ENCODE assay signal across 10 cellular contexts in genomic region chr4:85780664-85781063, GRCh38.
A peak's percentile ranks its signal among the peaks of the same experiment; 100 is the strongest.
DNase-seq lines count a peak whose midpoint lies in the region; ATAC-seq and TF ChIP-seq lines count a peak whose summit lies in the region.
"Had no signal": no experiment of that assay in that cellular context is flagged by ENCODE, and none has a peak within 500 bp of the region (broad histone marks: within the 10 kb centered on the region; RNA-seq: fewer than 3 reads in every experiment).

No MANE protein-coding gene starts in this region.

- no peaks in the 10 kb centered on the region for H3K27me3 ChIP-seq in thoracic aorta (replicated peaks; ENCODE audit: insufficient read depth)

- H3K4me1 ChIP-seq in thoracic aorta (ENCODE audit: control insufficient read depth in 1 of 2, low read depth in 2 of 2), result peaks cover 16 to 36% of the 10 kb centered on the region in 2 donors

- no peaks in the 10 kb centered on the region for H3K36me3 ChIP-seq in thoracic aorta

- peak; percentile 77 for DNase-seq in fibroblast of mammary gland (ENCODE audit: low read depth)
- no peak for DNase-seq in thoracic aorta (ENCODE audit: low spot score)
- no peak for DNase-seq in NOMO-1 (lab: John Stamatoyannopoulos, UW; ENCODE audit: unreplicated experiment in 2 of 2)
- DNase-seq in GOT3 (lab: John Stamatoyannopoulos, UW), result no peak
- DNase-seq: activated naive CD8-positive, alpha-beta T cell treated with anti-CD3 and anti-CD28 coated beads, Interleukin-2, amount 10 ng/mL, durations not matched to agents 7 days and 5 days; foreskin melanocyte; naive thymus-derived CD4-positive, alpha-beta T cell had no signal

- H3K9me3 ChIP-seq in thoracic aorta, result no peaks in the 10 kb centered on the region

- TF ChIP-seq CTCF in fibroblast of mammary gland (conservative IDR thresholded peaks at IDR 0.05; ENCODE audit: control insufficient read depth, insufficient read depth, low read depth, low read length) (no peak), thoracic aorta (IDR thresholded peaks at IDR 0.05) (no peak)

- peak overlapping the region in 1 of 2 donors; percentile 31 for H3K27ac ChIP-seq in thoracic aorta

- ATAC-seq in GM21723 (IDR thresholded peaks at IDR 0.05; ENCODE audit: unreplicated experiment), result peak; percentile 30
- ATAC-seq in HG03571 (IDR thresholded peaks at IDR 0.05; ENCODE audit: unreplicated experiment), result peak; percentile 38
- peak; percentile 30 for ATAC-seq in thoracic aorta (ENCODE audit: insufficient number of reproducible peaks, low FRiP score, low read depth)
- ATAC-seq in GM19455 (IDR thresholded peaks at IDR 0.05; ENCODE audit: unreplicated experiment), result no peak
- ATAC-seq: naive thymus-derived CD4-positive, alpha-beta T cell had no signal

- H3K4me3 ChIP-seq in fibroblast of mammary gland (ENCODE audit: control insufficient read depth, low read depth, low read length), result peak overlapping the region; percentile 28
- H3K4me3 ChIP-seq in thoracic aorta, result peak overlapping the region; percentile 30
